ENCODE assay signal across 18 cellular contexts in the genomic region with DNA sequence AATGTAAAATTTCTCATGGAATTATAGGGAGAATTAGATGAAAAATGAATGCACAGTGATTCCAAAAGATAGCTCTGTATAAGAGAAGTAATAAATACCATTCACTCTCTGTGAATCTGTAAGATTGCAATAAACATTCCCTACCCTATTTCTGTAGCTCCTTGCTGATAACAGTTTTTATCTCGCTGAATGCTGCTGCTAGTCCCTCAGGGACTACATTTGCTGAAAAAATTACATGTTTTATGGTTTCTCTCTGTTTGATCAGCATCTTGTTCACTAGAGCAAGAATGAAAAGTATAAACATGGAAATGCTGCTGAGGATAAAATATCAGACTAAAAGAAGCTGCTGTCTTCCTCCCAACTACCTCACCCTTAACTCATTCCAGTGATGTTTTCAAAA. TPM values are rescaled to one million over a fixed set of nuclear protein-coding genes. Genes with fewer than 3 reads are reported as not detected.
A peak's percentile ranks its signal among the peaks of the same experiment; 100 is the strongest.
DNase-seq lines count a peak whose midpoint lies in the region; ATAC-seq and TF ChIP-seq lines count a peak whose summit lies in the region.
"Had no signal": no experiment of that assay in that cellular context is flagged by ENCODE, and none has a peak within 500 bp of the region (broad histone marks: within the 10 kb centered on the region; RNA-seq: fewer than 3 reads in every experiment).

No MANE protein-coding gene starts in this region.

- ATAC-seq in HG02852 (IDR thresholded peaks at IDR 0.05; ENCODE audit: unreplicated experiment) (no peak), GM18511 (IDR thresholded peaks at IDR 0.05; ENCODE audit: unreplicated experiment) (no peak)
- ATAC-seq: K562 had no signal

- H3K27me3 ChIP-seq in BLaER1 treated with 17β-estradiol and CSF1 and Interleukin-3, amounts not matched to agents 10 nM and 100 nM, result no peaks in the 10 kb centered on the region
- no peaks in the 10 kb centered on the region for H3K27me3 ChIP-seq in neural cell (ENCODE audit: insufficient read depth, low read depth, low read length)
- no peaks in the 10 kb centered on the region for H3K27me3 ChIP-seq in smooth muscle cell (ENCODE audit: low read depth)
- H3K27me3 ChIP-seq: BE2C had no signal

- H3K27ac ChIP-seq in BLaER1 treated with 17β-estradiol and CSF1 and Interleukin-3, amounts not matched to agents 10 nM and 100 nM, result no peak overlapping the region
- H3K27ac ChIP-seq in neural cell (ENCODE audit: low read length) (peak overlapping the region; percentile 42), smooth muscle cell (ENCODE audit: low read depth) (no peak overlapping the region)

- peak overlapping the region in 6 of 11 experiments; percentile 4 to 54 (median 34); a peak in 9 of 22 replicates for H3K4me2 ChIP-seq in BLaER1 treated with 17β-estradiol and CSF1 and Interleukin-3, amounts not matched to agents 10 nM and 100 nM
- peak overlapping the region; percentile 12 for H3K4me2 ChIP-seq in neural cell (ENCODE audit: low read length)
- peak overlapping the region; percentile 49 for H3K4me2 ChIP-seq in smooth muscle cell

- H3K9me3 ChIP-seq in BLaER1 treated with 17β-estradiol and CSF1 and Interleukin-3, amounts not matched to agents 10 nM and 100 nM (replicated peaks in 1 of 11), result no peaks in the 10 kb centered on the region
- H3K9me3 ChIP-seq in neural cell (ENCODE audit: low read length) (no peaks in the 10 kb centered on the region), smooth muscle cell (replicated peaks; ENCODE audit: low read depth) (no peaks in the 10 kb centered on the region)
- H3K9me3 ChIP-seq: BE2C had no signal

- DNase-seq in NCI-H69 (lab: John Stamatoyannopoulos, UW) (peak; percentile 20), smooth muscle cell (lab: John Stamatoyannopoulos, UW; ENCODE audit: unreplicated experiment) (no peak)
- DNase-seq in activated CD8-positive, alpha-beta memory T cell treated with anti-CD3 and anti-CD28 coated beads for 24 hours, result no peak
- DNase-seq: ACHN; BE2C; CD4-positive, alpha-beta memory T cell; DMS153; DMS79; GDM1; H9; IMR-90 had no signal

- WGBS in smooth muscle cell (ENCODE audit: low lambda C conversion rate), result 68% methylated on average over 1 of the region's 1 CpG

- H3K9me2 ChIP-seq in neural cell (ENCODE audit: insufficient read depth, low read length), result no peaks in the 10 kb centered on the region

- H3K79me2 ChIP-seq in neural cell (replicated peaks; ENCODE audit: insufficient read depth, low read length) (no peaks in the 10 kb centered on the region), smooth muscle cell (ENCODE audit: low read depth) (no peaks in the 10 kb centered on the region)

- H3K36me3 ChIP-seq in BLaER1 treated with 17β-estradiol and CSF1 and Interleukin-3, amounts not matched to agents 10 nM and 100 nM, result no peaks in the 10 kb centered on the region
- no peaks in the 10 kb centered on the region for H3K36me3 ChIP-seq in neural cell (ENCODE audit: insufficient read depth, low read length)
- H3K36me3 ChIP-seq in smooth muscle cell (ENCODE audit: low read depth), result no peaks in the 10 kb centered on the region
- H3K36me3 ChIP-seq: BE2C had no signal

- H3K4me3 ChIP-seq in BLaER1 treated with 17β-estradiol and CSF1 and Interleukin-3, amounts not matched to agents 10 nM and 100 nM, result no peak overlapping the region
- H3K4me3 ChIP-seq in neural cell (ENCODE audit: low read length) (peak overlapping the region; percentile 50), smooth muscle cell (no peak overlapping the region)
- H3K4me3 ChIP-seq: K562 had no signal

- no peak overlapping the region for H3K9ac ChIP-seq in BLaER1 treated with 17β-estradiol and CSF1 and Interleukin-3, amounts not matched to agents 10 nM and 100 nM
- no peak overlapping the region for H3K9ac ChIP-seq in neural cell (ENCODE audit: low read length)
- no peak overlapping the region for H3K9ac ChIP-seq in smooth muscle cell (ENCODE audit: low read depth)

- peaks cover 0 to 14% (median 10%) of the 10 kb centered on the region in 10 experiments; a peak in 9 of 20 replicates for H3K4me1 ChIP-seq in BLaER1 treated with 17β-estradiol and CSF1 and Interleukin-3, amounts not matched to agents 10 nM and 100 nM
- H3K4me1 ChIP-seq in smooth muscle cell (ENCODE audit: low read depth), result no peaks in the 10 kb centered on the region

- TF ChIP-seq CTCF in neural cell (IDR thresholded peaks at IDR 0.05; ENCODE audit: poor library complexity, severe bottlenecking) (no peak), smooth muscle cell (IDR thresholded peaks at IDR 0.05; ENCODE audit: borderline replicate concordance, insufficient read depth, poor library complexity, severe bottlenecking) (no peak)

- H4K20me1 ChIP-seq in BLaER1 treated with 17β-estradiol and CSF1 and Interleukin-3, amounts not matched to agents 10 nM and 100 nM, result no peaks in the 10 kb centered on the region
- no peaks in the 10 kb centered on the region for H4K20me1 ChIP-seq in neural cell (ENCODE audit: insufficient read depth)
- no peaks in the 10 kb centered on the region for H4K20me1 ChIP-seq in smooth muscle cell (ENCODE audit: low read depth)

- no peak for TF ChIP-seq EP300 in neural cell (conservative IDR thresholded peaks at IDR 0.05; ENCODE audit: poor library complexity, severe bottlenecking)

- H3F3A ChIP-seq in neural cell (ENCODE audit: insufficient read depth, low read length, poor library complexity, severe bottlenecking), result no peaks in the 10 kb centered on the region
- no peaks in the 10 kb centered on the region for H3F3A ChIP-seq in smooth muscle cell (ENCODE audit: low read depth)

- no peak for TF ChIP-seq RAD21 in neural cell (conservative IDR thresholded peaks at IDR 0.05)

- H2AFZ ChIP-seq in neural cell (ENCODE audit: low read depth, low read length) (no peak overlapping the region), smooth muscle cell (ENCODE audit: low read depth) (peak overlapping the region; percentile 72)

TF ChIP-seq in neural cell, 6 proteins besides CTCF, POLR2A, EP300 and RAD21:
- TF ChIP-seq TAF1 (IDR thresholded peaks at IDR 0.05; ENCODE audit: low read depth) (no peak), SMC3 (conservative IDR thresholded peaks at IDR 0.05; ENCODE audit: poor library complexity) (no peak), REST (IDR thresholded peaks at IDR 0.05; ENCODE audit: borderline replicate concordance) (peak; percentile 31), MXI1 (conservative IDR thresholded peaks at IDR 0.05; ENCODE audit: poor library complexity, severe bottlenecking) (no peak), POLR2AphosphoS5 (IDR thresholded peaks at IDR 0.05) (peak; percentile 82), EZH2 (IDR thresholded peaks at IDR 0.05; ENCODE audit: borderline replicate concordance, insufficient read depth, low read length, poor library complexity, severe bottlenecking) (no peak)

RNA-seq across cellular contexts. Expression of gene TYRP1, which starts 44.3 kb away (rescaled TPM):
- not detected in 2 replicates for polyA plus RNA-seq in neural cell
- polyA minus RNA-seq in neural cell, result not detected in 2 replicates
- 0.76 and 1.6 TPM in 2 replicates for total RNA-seq in smooth muscle cell
- polyA plus RNA-seq in smooth muscle cell, result 0.41 TPM in 1 of 2 replicates, not detected in the other
- total RNA-seq: CD4-positive, alpha-beta memory T cell; H1; H9; K562 had no signal
- polyA plus RNA-seq: CD14-positive monocyte; CD4-positive, alpha-beta memory T cell; K562 had no signal
